32 cellular contexts compared by ENCODE assay signal in genomic region chr2:146591907-146592306, GRCh38.
"Had no signal": no experiment of that assay in that cellular context is flagged by ENCODE, and none has a peak within 500 bp of the region (broad histone marks: within the 10 kb centered on the region; RNA-seq: fewer than 3 reads in every experiment).

No MANE protein-coding gene starts in this region.

- ATAC-seq: activated CD4-positive, alpha-beta T cell treated with anti-CD3 and anti-CD28 coated beads for 36 hours; activated naive CD4-positive, alpha-beta T cell treated with anti-CD3 and anti-CD28 coated beads, Interleukin-2, amount 50 U/mL, for 72 hours; activated T-cell treated with anti-CD3 and anti-CD28 coated beads, Interleukin-2, amount 50 U/mL, for 72 hours; T-helper 17 cell had no signal

- H3K27me3 ChIP-seq: ascending aorta, breast epithelium, cardiac muscle cell, colonic mucosa, esophagus squamous epithelium had no signal

- H3K36me3 ChIP-seq: ascending aorta, breast epithelium, cardiac muscle cell, colonic mucosa, esophagus squamous epithelium had no signal

- H3K36me3 Mint-ChIP-seq: activated naive CD4-positive, alpha-beta T cell treated with anti-CD3 and anti-CD28 coated beads, Interleukin-2, amount 10 ng/mL, durations not matched to agents 7 days and 5 days; activated naive CD4-positive, alpha-beta T cell treated with anti-CD3 and anti-CD28 coated beads, Interleukin-2, amount 50 U/mL, for 72 hours; activated naive CD8-positive, alpha-beta T cell treated with anti-CD3 and anti-CD28 coated beads, Interleukin-2, amount 10 ng/mL, durations not matched to agents 7 days and 5 days; brain had no signal

- H3K27me3 Mint-ChIP-seq: activated CD4-positive, alpha-beta memory T cell treated with anti-CD3 and anti-CD28 coated beads, Interleukin-2, amount 10 ng/mL, durations not matched to agents 7 days and 5 days; activated CD4-positive, alpha-beta T cell treated with anti-CD3 and anti-CD28 coated beads for 36 hours; activated CD4-positive, alpha-beta T cell treated with anti-CD3 and anti-CD28 coated beads, Interleukin-2, amount 10 ng/mL, durations not matched to agents 24 days and 14 days; activated naive CD4-positive, alpha-beta T cell treated with anti-CD3 and anti-CD28 coated beads, Interleukin-2, amount 10 ng/mL, durations not matched to agents 7 days and 5 days; activated naive CD8-positive, alpha-beta T cell treated with anti-CD3 and anti-CD28 coated beads, Interleukin-2, amount 10 ng/mL, durations not matched to agents 7 days and 5 days; activated T-cell treated with anti-CD3 and anti-CD28 coated beads, Interleukin-2, amount 50 U/mL, for 24 hours; T-helper 17 cell had no signal

- H3K9me3 ChIP-seq: ascending aorta, breast epithelium, colonic mucosa, esophagus squamous epithelium had no signal

- H3K27ac Mint-ChIP-seq: activated CD4-positive, alpha-beta memory T cell treated with anti-CD3 and anti-CD28 coated beads, Interleukin-2, amount 10 ng/mL, durations not matched to agents 7 days and 5 days; activated CD4-positive, alpha-beta T cell treated with anti-CD3 and anti-CD28 coated beads for 36 hours; activated CD4-positive, alpha-beta T cell treated with anti-CD3 and anti-CD28 coated beads, Interleukin-2, amount 10 ng/mL, durations not matched to agents 24 days and 14 days; activated naive CD4-positive, alpha-beta T cell treated with anti-CD3 and anti-CD28 coated beads, Interleukin-2, amount 10 ng/mL, durations not matched to agents 7 days and 5 days; activated naive CD4-positive, alpha-beta T cell treated with anti-CD3 and anti-CD28 coated beads, Interleukin-2, amount 50 U/mL, for 72 hours; activated naive CD8-positive, alpha-beta T cell treated with anti-CD3 and anti-CD28 coated beads, Interleukin-2, amount 10 ng/mL, durations not matched to agents 7 days and 5 days; activated T-cell treated with anti-CD3 and anti-CD28 coated beads, Interleukin-2, amount 50 U/mL, for 24 hours; activated T-cell treated with anti-CD3 and anti-CD28 coated beads, Interleukin-2, amount 50 U/mL, for 72 hours; brain; T-helper 17 cell; T-helper 2 cell treated with Interferon-gamma antibody and Interleukin-4, amounts not matched to agents 5 μg/mL and 100 μg/mL, for 36 hours had no signal

- H3K27ac ChIP-seq: ascending aorta, breast epithelium, cardiac muscle cell, colonic mucosa, epithelial cell of prostate, esophagus squamous epithelium had no signal

- H3K4me1 Mint-ChIP-seq: activated CD4-positive, alpha-beta memory T cell treated with anti-CD3 and anti-CD28 coated beads, Interleukin-2, amount 10 ng/mL, durations not matched to agents 7 days and 5 days; activated CD4-positive, alpha-beta T cell treated with anti-CD3 and anti-CD28 coated beads for 36 hours; activated CD4-positive, alpha-beta T cell treated with anti-CD3 and anti-CD28 coated beads, Interleukin-2, amount 10 ng/mL, durations not matched to agents 24 days and 14 days; activated naive CD4-positive, alpha-beta T cell treated with anti-CD3 and anti-CD28 coated beads, Interleukin-2, amount 10 ng/mL, durations not matched to agents 7 days and 5 days; activated naive CD8-positive, alpha-beta T cell treated with anti-CD3 and anti-CD28 coated beads, Interleukin-2, amount 10 ng/mL, durations not matched to agents 7 days and 5 days; brain; T-helper 17 cell had no signal

- H3K4me3 Mint-ChIP-seq: activated CD4-positive, alpha-beta memory T cell treated with anti-CD3 and anti-CD28 coated beads, Interleukin-2, amount 10 ng/mL, durations not matched to agents 7 days and 5 days; activated CD4-positive, alpha-beta T cell treated with anti-CD3 and anti-CD28 coated beads for 36 hours; activated CD4-positive, alpha-beta T cell treated with anti-CD3 and anti-CD28 coated beads, Interleukin-2, amount 10 ng/mL, durations not matched to agents 24 days and 14 days; activated naive CD4-positive, alpha-beta T cell treated with anti-CD3 and anti-CD28 coated beads, Interleukin-2, amount 10 ng/mL, durations not matched to agents 7 days and 5 days; activated naive CD8-positive, alpha-beta T cell treated with anti-CD3 and anti-CD28 coated beads, Interleukin-2, amount 10 ng/mL, durations not matched to agents 7 days and 5 days; activated T-cell treated with anti-CD3 and anti-CD28 coated beads, Interleukin-2, amount 50 U/mL, for 24 hours; activated T-cell treated with anti-CD3 and anti-CD28 coated beads, Interleukin-2, amount 50 U/mL, for 72 hours; brain; T-helper 17 cell; T-helper 2 cell treated with Interferon-gamma antibody and Interleukin-4, amounts not matched to agents 5 μg/mL and 100 μg/mL, for 36 hours had no signal

- DNase-seq: activated CD4-positive, alpha-beta memory T cell treated with anti-CD3 and anti-CD28 coated beads, Interleukin-2, amount 10 ng/mL, durations not matched to agents 7 days and 5 days; activated CD4-positive, alpha-beta T cell treated with anti-CD3 and anti-CD28 coated beads for 36 hours; activated CD4-positive, alpha-beta T cell treated with anti-CD3 and anti-CD28 coated beads, Interleukin-2, amount 10 ng/mL, durations not matched to agents 24 days and 14 days; activated CD4-positive, CD25-positive, alpha-beta regulatory T cell; activated CD4-positive, CD25-positive, alpha-beta regulatory T cell treated with anti-CD3 and anti-CD28 coated beads, Interleukin-2, amount 50 U/mL, for 72 hours; activated CD8-positive, alpha-beta memory T cell treated with anti-CD3 and anti-CD28 coated beads, Interleukin-2, amount 50 U/mL, for 48 hours; activated gamma-delta T cell; activated naive CD4-positive, alpha-beta T cell; activated naive CD4-positive, alpha-beta T cell treated with anti-CD3 and anti-CD28 coated beads, Interleukin-2, amount 10 ng/mL, durations not matched to agents 7 days and 5 days; activated naive CD8-positive, alpha-beta T cell treated with anti-CD3 and anti-CD28 coated beads, Interleukin-2, amount 10 ng/mL, durations not matched to agents 7 days and 5 days; activated T-cell treated with anti-CD3 and anti-CD28 coated beads for 4 hours; activated T-cell treated with anti-CD3 and anti-CD28 coated beads, Interleukin-2, amount 50 U/mL, for 24 hours; activated T-cell treated with anti-CD3 and anti-CD28 coated beads, Interleukin-2, amount 50 U/mL, for 72 hours; central memory CD4-positive, alpha-beta T cell; cerebellar nuclear complex; colonic mucosa; effector CD8-positive, alpha-beta T cell; esophagus squamous epithelium; foreskin fibroblast; head of caudate nucleus; T-helper 1 cell; T-helper 17 cell; T1000 had no signal

- H3K4me3 ChIP-seq: ascending aorta, breast epithelium, cardiac muscle cell, colonic mucosa, esophagus squamous epithelium had no signal

- H3K9me3 Mint-ChIP-seq: activated CD4-positive, alpha-beta T cell treated with anti-CD3 and anti-CD28 coated beads, Interleukin-2, amount 10 ng/mL, durations not matched to agents 24 days and 14 days; activated naive CD8-positive, alpha-beta T cell treated with anti-CD3 and anti-CD28 coated beads, Interleukin-2, amount 10 ng/mL, durations not matched to agents 7 days and 5 days had no signal

- FAIRE-seq: endometrium, endothelial cell of umbilical vein had no signal

- H3K4me1 ChIP-seq: ascending aorta, breast epithelium, colonic mucosa, esophagus squamous epithelium had no signal
